Comparison of ENCODE assay signal across 10 cellular contexts in genomic region chr16:72876221-72876620, GRCh38.
DNase-seq lines count a peak whose midpoint lies in the region; ATAC-seq, FAIRE-seq and TF ChIP-seq lines count a peak whose summit lies in the region.
"Had no signal": no experiment of that assay in that cellular context is flagged by ENCODE, and none has a peak within 500 bp of the region (broad histone marks: within the 10 kb centered on the region; RNA-seq: fewer than 3 reads in every experiment).

No MANE protein-coding gene starts in this region.

- H3K36me3 ChIP-seq in tibial artery = no peaks in the 10 kb centered on the region

- H3K27ac Mint-ChIP-seq in activated CD4-positive, alpha-beta T cell treated with anti-CD3 and anti-CD28 coated beads, Interleukin-2, amount 10 ng/mL, durations not matched to agents 24 days and 14 days = peak overlapping the region; percentile 29
- no peak overlapping the region for H3K27ac Mint-ChIP-seq in WTC11
- H3K27ac Mint-ChIP-seq: CD8-positive, alpha-beta T cell; T-cell had no signal

- DNase-seq in activated CD4-positive, alpha-beta T cell treated with anti-CD3 and anti-CD28 coated beads, Interleukin-2, amount 10 ng/mL, durations not matched to agents 24 days and 14 days = peak; percentile 75
- no peak for DNase-seq in activated CD4-positive, alpha-beta T cell treated with anti-CD3 and anti-CD28 coated beads for 1 hour
- DNase-seq in RCC 7860 (ENCODE audit: low spot score) (peak; percentile 35), cardiac septum (ENCODE audit: low spot score) (peak; percentile 88), tibial artery (peak; percentile 73 to 87), WTC11 (ENCODE audit: low spot score) (no peak), NCI-H187 (lab: John Stamatoyannopoulos, UW) (no peak)

- no peaks in the 10 kb centered on the region for H3K9me3 Mint-ChIP-seq in activated CD4-positive, alpha-beta T cell treated with anti-CD3 and anti-CD28 coated beads, Interleukin-2, amount 10 ng/mL, durations not matched to agents 24 days and 14 days
- peaks cover 19% of the 10 kb centered on the region for H3K9me3 Mint-ChIP-seq in WTC11
- H3K9me3 Mint-ChIP-seq: CD8-positive, alpha-beta T cell; T-cell had no signal

- no peaks in the 10 kb centered on the region for H3K27me3 Mint-ChIP-seq in activated CD4-positive, alpha-beta T cell treated with anti-CD3 and anti-CD28 coated beads, Interleukin-2, amount 10 ng/mL, durations not matched to agents 24 days and 14 days
- no peaks in the 10 kb centered on the region for H3K27me3 Mint-ChIP-seq in WTC11 (ENCODE audit: low read depth)

- H3K4me3 ChIP-seq in tibial artery = no peak overlapping the region

- no peak for ATAC-seq in WTC11
- ATAC-seq in HG03097 (IDR thresholded peaks at IDR 0.05; ENCODE audit: low FRiP score, unreplicated experiment) = no peak
- ATAC-seq: CD8-positive, alpha-beta T cell; T-cell had no signal

- POLR2A ChIA-PET in WTC11 (lab: Charles Lee) = interaction anchor here (1.2 kb wide), 1 partner anchor 35 kb away, joined by 3 read pairs; no protein-coding TSS in a partner anchor

- FAIRE-seq in RCC 7860 (lab: Jason Lieb, UNC) = no peak

- peaks cover 23% of the 10 kb centered on the region for H3K4me1 Mint-ChIP-seq in activated CD4-positive, alpha-beta T cell treated with anti-CD3 and anti-CD28 coated beads, Interleukin-2, amount 10 ng/mL, durations not matched to agents 24 days and 14 days
- H3K4me1 Mint-ChIP-seq in WTC11 = peaks cover 5% of the 10 kb centered on the region; the same call in 1 of the 2 replicates

- H3K27me3 ChIP-seq in tibial artery = no peaks in the 10 kb centered on the region

- no peaks in the 10 kb centered on the region for H3K36me3 Mint-ChIP-seq in activated CD4-positive, alpha-beta T cell treated with anti-CD3 and anti-CD28 coated beads, Interleukin-2, amount 10 ng/mL, durations not matched to agents 24 days and 14 days (ENCODE audit: low read depth)
- peaks cover 18% of the 10 kb centered on the region for H3K36me3 Mint-ChIP-seq in WTC11
- H3K36me3 Mint-ChIP-seq: CD8-positive, alpha-beta T cell; T-cell had no signal

- no peaks in the 10 kb centered on the region for H3K9me3 ChIP-seq in tibial artery

- intact Hi-C loops in activated CD4-positive, alpha-beta T cell treated with anti-CD3 and anti-CD28 coated beads, Interleukin-2, amount 10 ng/mL, durations not matched to agents 24 days and 14 days (cut with micrococcal nuclease) = no loop called here
- intact Hi-C loops in cardiac septum (cut with DNase I) (loop anchor here (2.0 to 5.0 kb wide), 2 partner anchors 17 to 61 kb away; no protein-coding TSS in a partner anchor), tibial artery (cut with DNase I; ENCODE audit: low total_unique reads) (no loop called here)

- H3K4me1 ChIP-seq in tibial artery = peaks cover 0 to 66% (median 44%) of the 10 kb centered on the region in 4 donors

- peak overlapping the region; percentile 6 for H3K4me3 Mint-ChIP-seq in activated CD4-positive, alpha-beta T cell treated with anti-CD3 and anti-CD28 coated beads, Interleukin-2, amount 10 ng/mL, durations not matched to agents 24 days and 14 days
- no peak overlapping the region for H3K4me3 Mint-ChIP-seq in WTC11
- H3K4me3 Mint-ChIP-seq: CD8-positive, alpha-beta T cell; T-cell had no signal

- no peak for TF ChIP-seq CTCF in tibial artery (IDR thresholded peaks at IDR 0.05)
- no peak for TF ChIP-seq CTCF in WTC11 (IDR thresholded peaks at IDR 0.05)

- CTCF ChIA-PET in WTC11 (lab: Charles Lee) = interaction anchor here (0.6 to 1.6 kb wide), 2 partner anchors 44 to 127 kb away, joined by 3 to 6 read pairs; no protein-coding TSS in a partner anchor

- peak overlapping the region; percentile 61 to 63 for H3K27ac ChIP-seq in tibial artery

TF ChIP-seq in WTC11, 78 proteins besides CTCF, POLR2A, EP300 and RAD21:
- no peak for TF ChIP-seq ATF2 (CRISPR knock-in tag; IDR thresholded peaks at IDR 0.05; ENCODE audit: borderline replicate concordance, low read depth)
- no peak for TF ChIP-seq E2F5 (CRISPR knock-in tag; IDR thresholded peaks at IDR 0.05)
- TF ChIP-seq ZNF671 (CRISPR knock-in tag; IDR thresholded peaks at IDR 0.05) = no peak
- no peak for TF ChIP-seq CREB1 (CRISPR knock-in tag; IDR thresholded peaks at IDR 0.05)
- no peak for TF ChIP-seq EMX1 (CRISPR knock-in tag; IDR thresholded peaks at IDR 0.05)
- no peak for TF ChIP-seq OVOL2 (CRISPR knock-in tag; IDR thresholded peaks at IDR 0.05; ENCODE audit: borderline replicate concordance)
- no peak for TF ChIP-seq MXD4 (CRISPR knock-in tag; IDR thresholded peaks at IDR 0.05; ENCODE audit: borderline replicate concordance)
- no peak for TF ChIP-seq NFE2L1 (CRISPR knock-in tag; IDR thresholded peaks at IDR 0.05)
- no peak for TF ChIP-seq ATF6 (CRISPR knock-in tag; IDR thresholded peaks at IDR 0.05)
- TF ChIP-seq MYBL2 (CRISPR knock-in tag; IDR thresholded peaks at IDR 0.05) = no peak
- no peak for TF ChIP-seq RORB (CRISPR knock-in tag; IDR thresholded peaks at IDR 0.05)
- TF ChIP-seq IRF1 (CRISPR knock-in tag; IDR thresholded peaks at IDR 0.05) = no peak
- no peak for TF ChIP-seq HMGA2 (CRISPR knock-in tag; IDR thresholded peaks at IDR 0.05)
- no peak for TF ChIP-seq ZNF219 (CRISPR knock-in tag; IDR thresholded peaks at IDR 0.05; ENCODE audit: borderline replicate concordance)
- TF ChIP-seq ZBTB43 (CRISPR knock-in tag; IDR thresholded peaks at IDR 0.05) = no peak
- TF ChIP-seq TEAD4 (CRISPR knock-in tag; IDR thresholded peaks at IDR 0.05) = no peak

Comparison
In these comparisons a context has a peak if more than half of its experiments do, and no peak if none do; other contexts are left out.
1. DNase-seq: peak in activated CD4-positive, alpha-beta T cell treated with anti-CD3 and anti-CD28 coated beads, Interleukin-2, amount 10 ng/mL, durations not matched to agents 24 days and 14 days (single experiment), RCC 7860 (single experiment), cardiac septum (single experiment) and tibial artery (2 of 2); none in activated CD4-positive, alpha-beta T cell treated with anti-CD3 and anti-CD28 coated beads for 1 hour (single experiment), WTC11 (single experiment) and NCI-H187 (0 of 2).